Comparison of ENCODE assay signal across 12 cellular contexts in genomic region chr14:77681196-77682157, GRCh38. TPM values are rescaled to one million over a fixed set of nuclear protein-coding genes. Genes with fewer than 3 reads are reported as not detected.
DNase-seq lines count a peak whose midpoint lies in the region; ATAC-seq and TF ChIP-seq lines count a peak whose summit lies in the region.
"Had no signal": no experiment of that assay in that cellular context is flagged by ENCODE, and none has a peak within 500 bp of the region (broad histone marks: within the 10 kb centered on the region; RNA-seq: fewer than 3 reads in every experiment).

No MANE protein-coding gene starts in this region.

- dilution Hi-C loops in mammary epithelial cell (cut with HindIII; ENCODE audit: low sequenced_read_pairs): no loop called here

- H3K9ac ChIP-seq in mammary epithelial cell (ENCODE audit: insufficient read depth, low read length): no peak overlapping the region

- peak; percentile 62 for DNase-seq in COR-L47 (lab: John Stamatoyannopoulos, UW)
- DNase-seq in M059J (ENCODE audit: low read depth): peak; percentile 69
- peak; percentile 60 for DNase-seq in mammary epithelial cell
- DNase-seq in mucosa of descending colon: peak in 2 of 3 donors; percentile 37 to 66
- no peak for DNase-seq in putamen (ENCODE audit: low spot score)
- DNase-seq in left lobe of liver (ENCODE audit: low spot score): no peak
- no peak for DNase-seq in NCI-H1436 (lab: John Stamatoyannopoulos, UW)
- DNase-seq: activated CD4-positive, alpha-beta T cell treated with anti-CD3 and anti-CD28 coated beads, Interleukin-2, amount 50 U/mL, for 4 hours; NCI-H1105 had no signal

- no peak overlapping the region for H2AFZ ChIP-seq in mammary epithelial cell (ENCODE audit: low read depth, low read length)
- H2AFZ ChIP-seq: GM23338 had no signal

- WGBS in mammary epithelial cell (ENCODE audit: low coverage, missing lambda C conversion rate): 86% methylated on average over 7 of the region's 7 CpGs

- no peak overlapping the region for H3K27ac ChIP-seq in mammary epithelial cell (ENCODE audit: insufficient read depth, low read depth, low read length)
- H3K27ac ChIP-seq: right atrium auricular region had no signal

- intact Hi-C loops in mammary epithelial cell (cut with micrococcal nuclease) (loop anchor here (2.0 kb wide), 1 partner anchor 27 kb away; the partner anchor contains the start of genes ALKBH1 and SLIRP), mucosa of descending colon (cut with DNase I, micrococcal nuclease) (no loop called here)

- H4K20me1 ChIP-seq in mammary epithelial cell (ENCODE audit: insufficient read depth, low read length): no peaks in the 10 kb centered on the region

- no peaks in the 10 kb centered on the region for H3K27me3 ChIP-seq in mammary epithelial cell (ENCODE audit: insufficient read depth, low read length)
- H3K27me3 ChIP-seq: right atrium auricular region had no signal

- CTCF ChIA-PET in mammary epithelial cell (lab: Charles Lee; ENCODE audit: low non-redundant PET): no interaction called here

- BruUV-seq in mammary epithelial cell (replicated peaks; lab: Mats Ljungman, UMichigan): no TSS peak

- no peak for TF ChIP-seq CTCF in mammary epithelial cell (conservative IDR thresholded peaks at IDR 0.05 in 1 of 2, IDR thresholded peaks at IDR 0.05 in 1 of 2; ENCODE audit: extremely low read depth in 1 of 2, insufficient read depth in 1 of 2, low read depth in 1 of 2, low read length in 2 of 2)
- TF ChIP-seq CTCF in mucosa of descending colon (IDR thresholded peaks at IDR 0.05): no peak

- peak overlapping the region; percentile 3 for H3K4me2 ChIP-seq in mammary epithelial cell (ENCODE audit: insufficient read depth, low read depth, low read length)
- H3K4me2 ChIP-seq: GM23338 had no signal

- ATAC-seq in mucosa of descending colon (peak; percentile 95), GM21825 (IDR thresholded peaks at IDR 0.05; ENCODE audit: unreplicated experiment) (no peak), left lobe of liver (no peak)
- ATAC-seq: GM23338 had no signal

- H3K4me3 ChIP-seq in mammary epithelial cell (replicated peaks in 1 of 3; ENCODE audit: insufficient read depth in 1 of 3, low read depth in 2 of 3, low read length in 3 of 3) (no peak overlapping the region), mucosa of descending colon (no peak overlapping the region)
- H3K4me3 ChIP-seq: GM23338, right atrium auricular region had no signal

- in situ Hi-C loops in mammary epithelial cell (cut with MboI; ENCODE audit: low sequenced_read_pairs in 2 of 2): no loop called here

- H3K36me3 ChIP-seq in mammary epithelial cell (ENCODE audit: insufficient read depth, low read length) (peaks cover 8% of the 10 kb centered on the region), mucosa of descending colon (ENCODE audit: low read depth) (no peaks in the 10 kb centered on the region)

- H3K9me3 ChIP-seq in mammary epithelial cell (replicated peaks; ENCODE audit: insufficient read depth, low read length): no peaks in the 10 kb centered on the region
- no peaks in the 10 kb centered on the region for H3K9me3 ChIP-seq in mucosa of descending colon
- H3K9me3 ChIP-seq: right atrium auricular region had no signal

- H3K4me1 ChIP-seq in mammary epithelial cell (ENCODE audit: insufficient read depth, low read length): peaks cover 8% of the 10 kb centered on the region
- peaks cover 8% of the 10 kb centered on the region for H3K4me1 ChIP-seq in mucosa of descending colon (ENCODE audit: low read depth)

- H3K79me2 ChIP-seq in mammary epithelial cell (ENCODE audit: insufficient read depth, low read length): no peaks in the 10 kb centered on the region

RNA-seq across cellular contexts. Expression of gene ALKBH1, which starts 26.3 kb away (rescaled TPM):
- total RNA-seq in M059J (2014; rRNA removed; shearing (Covaris generic)): 20.4 and 27.7 TPM in 2 replicates
- total RNA-seq in mammary epithelial cell (10 to 100 TPM in 1 of 2 donors, 1 to 10 TPM in 1; 8.0 to 14.7 TPM), mucosa of descending colon (10 to 100 TPM in 2 of 3 donors, 1 to 10 TPM in 1; 8.8 to 12.9 (median 11.3) TPM), left lobe of liver (6.2 TPM)
- polyA plus RNA-seq in mammary epithelial cell: 9.6 TPM
- 5.5 TPM for polyA minus RNA-seq in mammary epithelial cell

RNA-seq across cellular contexts. Expression of gene SLIRP, which starts 26.4 kb away (rescaled TPM):
- total RNA-seq in M059J (2014; rRNA removed; shearing (Covaris generic)): 332 and 421 TPM in 2 replicates
- 100 to 1,000 TPM in 1 of 2 donors, 10 to 100 TPM in 1; 51.7 to 161 TPM for total RNA-seq in mammary epithelial cell
- 148 TPM for polyA plus RNA-seq in mammary epithelial cell
- polyA minus RNA-seq in mammary epithelial cell: 29.0 TPM
- total RNA-seq in mucosa of descending colon: 100 to 1,000 TPM in 2 of 3 donors, 10 to 100 TPM in 1; 83.8 to 133 (median 101) TPM
- total RNA-seq in left lobe of liver: 47.9 TPM

Comparison
In these comparisons a context has a peak if more than half of its experiments do, and no peak if none do; other contexts are left out.
1. DNase-seq: peak in COR-L47 (single experiment), M059J (single experiment), mammary epithelial cell (single experiment) and mucosa of descending colon (2 of 3); none in putamen (single experiment), left lobe of liver (single experiment) and NCI-H1436 (single experiment).